In genomic region chr4:27008693-27009092, GRCh38 we compare ENCODE assay signal across 18 cellular contexts.
DNase-seq lines count a peak whose midpoint lies in the region; ATAC-seq and TF ChIP-seq lines count a peak whose summit lies in the region.
"Had no signal": no experiment of that assay in that cellular context is flagged by ENCODE, and none has a peak within 500 bp of the region (broad histone marks: within the 10 kb centered on the region; RNA-seq: fewer than 3 reads in every experiment).

No MANE protein-coding gene starts in this region.

- TF ChIP-seq POLR2A in heart left ventricle (IDR thresholded peaks at IDR 0.05), result no peak

- intact Hi-C loops in activated CD8-positive, alpha-beta T cell treated with anti-CD3 and anti-CD28 coated beads for 36 hours (cut with micrococcal nuclease), result loop anchor here (10.0 kb wide), 2 partner anchors 424 to 684 kb away; partner anchors contain the start of genes RBPJ and TBC1D19
- intact Hi-C loops in heart left ventricle (cut with DNase I), result loop anchor here in 9 of 10 donors (5.0 to 10.0 kb wide), 7 partner anchors 146 to 551 kb away; partner anchors contain the start of genes STIM2 (in 4 of the 9) and TBC1D19 (in 3 of the 9)

- H3K4me3 ChIP-seq in skeletal muscle satellite cell (ENCODE audit: low read length), result no peak overlapping the region
- H3K4me3 ChIP-seq in heart left ventricle, result no peak overlapping the region
- no peak overlapping the region for H3K4me3 ChIP-seq in right atrium auricular region
- H3K4me3 ChIP-seq: GM12878, K562 had no signal

- no peaks in the 10 kb centered on the region for H3K9me3 Mint-ChIP-seq in activated CD8-positive, alpha-beta T cell treated with anti-CD3 and anti-CD28 coated beads for 36 hours
- no peaks in the 10 kb centered on the region for H3K9me3 Mint-ChIP-seq in activated CD8-positive, alpha-beta T cell treated with anti-CD3 and anti-CD28 coated beads, Interleukin-2, amount 10 ng/mL, durations not matched to agents 7 days and 5 days (ENCODE audit: insufficient read depth)

- H3K36me3 ChIP-seq in skeletal muscle satellite cell (ENCODE audit: insufficient read depth, low read length), result no peaks in the 10 kb centered on the region
- peaks cover 0 to 22% (median 2%) of the 10 kb centered on the region in 9 donors for H3K36me3 ChIP-seq in heart left ventricle
- no peaks in the 10 kb centered on the region for H3K36me3 ChIP-seq in right atrium auricular region

- H3K27me3 ChIP-seq in skeletal muscle satellite cell (ENCODE audit: control insufficient read depth, insufficient read depth, low read length) (no peaks in the 10 kb centered on the region), heart left ventricle (no peaks in the 10 kb centered on the region), right atrium auricular region (no peaks in the 10 kb centered on the region)

- peak overlapping the region; percentile 72 for H3K27ac ChIP-seq in VCaP
- no peak overlapping the region for H3K27ac ChIP-seq in heart left ventricle
- H3K27ac ChIP-seq in right atrium auricular region, result no peak overlapping the region
- H3K27ac ChIP-seq: C4-2B had no signal

- no peaks in the 10 kb centered on the region for H3K27me3 Mint-ChIP-seq in activated CD8-positive, alpha-beta T cell treated with anti-CD3 and anti-CD28 coated beads for 36 hours
- no peaks in the 10 kb centered on the region for H3K27me3 Mint-ChIP-seq in activated CD8-positive, alpha-beta T cell treated with anti-CD3 and anti-CD28 coated beads, Interleukin-2, amount 10 ng/mL, durations not matched to agents 7 days and 5 days (ENCODE audit: low read depth)

- WGBS in heart left ventricle, 4 donors, result 93 to 94% (median 93%) methylated on average over 5 of the region's 5 CpGs

- no peaks in the 10 kb centered on the region for H3K9me3 ChIP-seq in skeletal muscle satellite cell (replicated peaks; ENCODE audit: low read length)
- no peaks in the 10 kb centered on the region for H3K9me3 ChIP-seq in heart left ventricle
- no peaks in the 10 kb centered on the region for H3K9me3 ChIP-seq in right atrium auricular region

- H3K4me1 Mint-ChIP-seq in activated CD8-positive, alpha-beta T cell treated with anti-CD3 and anti-CD28 coated beads for 36 hours (ENCODE audit: low read depth), result peaks cover 44% of the 10 kb centered on the region
- H3K4me1 Mint-ChIP-seq in activated CD8-positive, alpha-beta T cell treated with anti-CD3 and anti-CD28 coated beads, Interleukin-2, amount 10 ng/mL, durations not matched to agents 7 days and 5 days (ENCODE audit: low read depth), result peaks cover 13% of the 10 kb centered on the region

- no peak overlapping the region for H3K9ac ChIP-seq in skeletal muscle satellite cell (ENCODE audit: low read depth, low read length)

- H3K4me3 Mint-ChIP-seq in activated CD8-positive, alpha-beta T cell treated with anti-CD3 and anti-CD28 coated beads for 36 hours, result no peak overlapping the region
- no peak overlapping the region for H3K4me3 Mint-ChIP-seq in activated CD8-positive, alpha-beta T cell treated with anti-CD3 and anti-CD28 coated beads, Interleukin-2, amount 10 ng/mL, durations not matched to agents 7 days and 5 days

- POLR2A ChIA-PET in activated CD8-positive, alpha-beta T cell treated with anti-CD3 and anti-CD28 coated beads for 36 hours (lab: Charles Lee), result interaction anchor here (1.7 kb wide), 1 partner anchor 149 kb away, joined by 8 read pairs; the partner anchor contains the start of gene STIM2
- POLR2A ChIA-PET in activated CD8-positive, alpha-beta T cell treated with anti-CD3 and anti-CD28 coated beads, Interleukin-2, amount 10 ng/mL, durations not matched to agents 7 days and 5 days (lab: Charles Lee), result no interaction called here

- peak overlapping the region; percentile 11 for H3K27ac Mint-ChIP-seq in activated CD8-positive, alpha-beta T cell treated with anti-CD3 and anti-CD28 coated beads for 36 hours
- no peak overlapping the region for H3K27ac Mint-ChIP-seq in activated CD8-positive, alpha-beta T cell treated with anti-CD3 and anti-CD28 coated beads, Interleukin-2, amount 10 ng/mL, durations not matched to agents 7 days and 5 days

- CTCF ChIA-PET in activated CD8-positive, alpha-beta T cell treated with anti-CD3 and anti-CD28 coated beads for 36 hours (lab: Charles Lee), result interaction anchor here (1.0 to 2.3 kb wide), 5 partner anchors 14 to 287 kb away, joined by 3 to 12 read pairs (median 4); no protein-coding TSS in a partner anchor
- CTCF ChIA-PET in activated CD8-positive, alpha-beta T cell treated with anti-CD3 and anti-CD28 coated beads, Interleukin-2, amount 10 ng/mL, durations not matched to agents 7 days and 5 days (lab: Charles Lee), result interaction anchor here (1.3 to 2.6 kb wide), 5 partner anchors 8 to 1020 kb away, joined by 4 to 20 read pairs (median 5); no protein-coding TSS in a partner anchor

- DNase-seq in activated CD8-positive, alpha-beta T cell treated with anti-CD3 and anti-CD28 coated beads for 36 hours, result no peak
- DNase-seq in activated CD8-positive, alpha-beta T cell treated with anti-CD3 and anti-CD28 coated beads, Interleukin-2, amount 10 ng/mL, durations not matched to agents 7 days and 5 days, result no peak
- peak; percentile 50 for DNase-seq in M059J (ENCODE audit: low read depth)
- DNase-seq in heart left ventricle, result no peak
- DNase-seq in right atrium auricular region (ENCODE audit: low spot score), result no peak
- DNase-seq in DMS153 treated with DMSO at 0.1 percent for 48 hours (lab: John Stamatoyannopoulos, UW; ENCODE audit: unreplicated experiment), result no peak
- DNase-seq: 8988T, NCI-H1092 treated with DMSO at 0.1 percent for 48 hours, NCI-H1694 treated with DMSO at 0.1 percent for 48 hours, NCI-H345, NCI-H69, Right ventricle myocardium superior had no signal

- peaks cover 18% of the 10 kb centered on the region for H3K36me3 Mint-ChIP-seq in activated CD8-positive, alpha-beta T cell treated with anti-CD3 and anti-CD28 coated beads for 36 hours (ENCODE audit: low read depth)
- H3K36me3 Mint-ChIP-seq in activated CD8-positive, alpha-beta T cell treated with anti-CD3 and anti-CD28 coated beads, Interleukin-2, amount 10 ng/mL, durations not matched to agents 7 days and 5 days (ENCODE audit: low read depth), result peaks cover 30% of the 10 kb centered on the region

- peak overlapping the region; percentile 37 for H3K4me2 ChIP-seq in skeletal muscle satellite cell (ENCODE audit: low read length)

- no peak for ATAC-seq in activated CD8-positive, alpha-beta T cell treated with anti-CD3 and anti-CD28 coated beads for 36 hours
- no peak for ATAC-seq in activated CD8-positive, alpha-beta T cell treated with anti-CD3 and anti-CD28 coated beads, Interleukin-2, amount 10 ng/mL, durations not matched to agents 7 days and 5 days
- no peak for ATAC-seq in heart left ventricle
- ATAC-seq: GM12878, K562, Panc1 had no signal

- TF ChIP-seq CTCF in activated CD8-positive, alpha-beta T cell treated with anti-CD3 and anti-CD28 coated beads for 36 hours (IDR thresholded peaks at IDR 0.05), result no peak
- TF ChIP-seq CTCF in VCaP (conservative IDR thresholded peaks at IDR 0.05) (no peak), heart left ventricle (IDR thresholded peaks at IDR 0.05) (no peak), right atrium auricular region (IDR thresholded peaks at IDR 0.05) (no peak)

- H3K4me1 ChIP-seq in skeletal muscle satellite cell (ENCODE audit: control insufficient read depth, insufficient read depth, low read length), result peaks cover 60% of the 10 kb centered on the region
- peaks cover 0 to 19% (median 0%) of the 10 kb centered on the region in 12 donors for H3K4me1 ChIP-seq in heart left ventricle
- peaks cover 0 to 14% of the 10 kb centered on the region in 2 donors for H3K4me1 ChIP-seq in right atrium auricular region
